8 cellular contexts compared by ENCODE assay signal in the genomic region with DNA sequence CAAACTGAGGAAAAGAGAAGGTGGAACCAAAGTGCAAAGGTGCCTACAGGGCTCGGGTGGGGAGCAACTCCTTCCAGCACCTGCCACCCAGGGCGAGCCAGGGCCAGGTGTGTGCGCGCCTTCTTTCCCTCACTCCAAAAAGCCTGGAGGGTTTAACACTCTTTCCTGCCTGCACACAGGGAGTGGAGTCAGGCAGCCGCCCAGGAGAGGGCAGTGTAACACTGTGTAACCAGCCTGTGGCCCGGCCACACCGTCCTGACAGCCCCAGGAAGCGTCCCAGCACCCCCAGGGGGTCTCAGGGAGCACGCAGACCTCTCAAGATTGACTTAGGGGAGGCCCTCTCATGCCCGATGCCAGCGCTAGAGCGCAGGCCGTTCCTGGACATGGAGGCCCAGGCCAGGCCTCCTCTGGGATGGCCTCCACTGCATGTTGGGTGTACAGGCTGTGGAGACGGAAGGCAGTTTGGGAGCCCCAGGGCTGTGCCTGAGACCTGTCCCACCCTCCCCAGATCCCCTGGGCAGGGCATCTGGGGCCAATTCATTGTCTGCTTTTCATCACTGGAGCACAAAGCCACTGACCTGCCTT. TPM values are rescaled to one million over a fixed set of nuclear protein-coding genes. Genes with fewer than 3 reads are reported as not detected.
DNase-seq lines count a peak whose midpoint lies in the region; ATAC-seq, FAIRE-seq and TF ChIP-seq lines count a peak whose summit lies in the region.

No MANE protein-coding gene starts in this region.

- DNase-seq in AG20443 (ENCODE audit: low spot score) (peak; percentile 69), GM13977 (ENCODE audit: low spot score) (peak; percentile 84), HL-60 (ENCODE audit: low read depth in 1 of 2, low spot score in 1 of 2) (peak in 1 of 2 experiments; percentile 34), NT2/D1 (ENCODE audit: low read depth, low spot score) (peak; percentile 61), bronchial epithelial cell (ENCODE audit: low read depth) (peak; percentile 49), right lobe of liver (peak in 2 of 3 donors; percentile 66 to 71), cerebellum (ENCODE audit: low spot score) (no peak)
- DNase-seq in CD4-positive, alpha-beta memory T cell = no peak

- POLR2A ChIA-PET in CD4-positive, alpha-beta memory T cell (lab: Charles Lee; ENCODE audit: partially characterized antibody) = no interaction called here

- TF ChIP-seq CTCF in GM13977 (IDR thresholded peaks at IDR 0.05; ENCODE audit: extremely low read depth, insufficient read depth, missing control alignments) = peak; percentile 76
- TF ChIP-seq CTCF in HL-60 (IDR thresholded peaks at IDR 0.05; ENCODE audit: insufficient read depth, low read length) = peak; percentile 43
- TF ChIP-seq CTCF in bronchial epithelial cell (IDR thresholded peaks at IDR 0.05; ENCODE audit: insufficient read depth, low read length, severe bottlenecking) = peak; percentile 86
- TF ChIP-seq CTCF in right lobe of liver (IDR thresholded peaks at IDR 0.05) = peak; percentile 66 to 81 (median 76)

- peaks cover 0 to under 1% (median 0%) of the 10 kb centered on the region in 4 donors for H3K4me1 Mint-ChIP-seq in CD4-positive, alpha-beta memory T cell

- H3K9ac ChIP-seq in NT2/D1 (ENCODE audit: insufficient read length, low read depth) = no peak overlapping the region

- H3K36me3 ChIP-seq in NT2/D1 (ENCODE audit: insufficient read depth, insufficient read length, low read length) = peaks cover 54% of the 10 kb centered on the region
- peaks cover 22% of the 10 kb centered on the region for H3K36me3 ChIP-seq in bronchial epithelial cell (ENCODE audit: control insufficient read depth, insufficient read depth, low read length)
- peaks cover 0 to 35% (median 21%) of the 10 kb centered on the region in 4 donors for H3K36me3 ChIP-seq in right lobe of liver
- H3K36me3 ChIP-seq in CD4-positive, alpha-beta memory T cell (ENCODE audit: insufficient read depth, low read length) = peaks cover 14% of the 10 kb centered on the region

- peaks cover 10% of the 10 kb centered on the region in 2 donors for H3K36me3 Mint-ChIP-seq in CD4-positive, alpha-beta memory T cell

- peaks cover 9% of the 10 kb centered on the region for H3K4me1 ChIP-seq in NT2/D1 (ENCODE audit: insufficient read depth, insufficient read length)
- H3K4me1 ChIP-seq in right lobe of liver = peaks cover 0 to under 1% (median 0%) of the 10 kb centered on the region in 4 donors
- H3K4me1 ChIP-seq in CD4-positive, alpha-beta memory T cell (ENCODE audit: insufficient read depth, low read length) = no peaks in the 10 kb centered on the region

- no peaks in the 10 kb centered on the region for H3K9me3 ChIP-seq in NT2/D1 (ENCODE audit: insufficient read depth, low read length)
- H3K9me3 ChIP-seq in right lobe of liver = no peaks in the 10 kb centered on the region
- no peaks in the 10 kb centered on the region for H3K9me3 ChIP-seq in CD4-positive, alpha-beta memory T cell (ENCODE audit: control insufficient read depth in 1 of 2, low read length in 2 of 2)

- H3K27me3 ChIP-seq in HL-60 (ENCODE audit: insufficient read depth, poor library complexity, severe bottlenecking) (no peaks in the 10 kb centered on the region), NT2/D1 (ENCODE audit: insufficient read depth, insufficient read length) (no peaks in the 10 kb centered on the region), bronchial epithelial cell (ENCODE audit: control insufficient read depth, insufficient read depth, low read length) (no peaks in the 10 kb centered on the region), right lobe of liver (no peaks in the 10 kb centered on the region)
- H3K27me3 ChIP-seq in CD4-positive, alpha-beta memory T cell (ENCODE audit: insufficient read depth, low read length) = no peaks in the 10 kb centered on the region

- H3K27ac ChIP-seq in HL-60 (replicated peaks) (no peak overlapping the region), right lobe of liver (peak overlapping the region in 1 of 3 donors; percentile 1)
- no peak overlapping the region for H3K27ac ChIP-seq in CD4-positive, alpha-beta memory T cell (ENCODE audit: low read depth, low read length)

- 18% methylated on average over 4 of the region's 14 CpGs for WGBS in right lobe of liver (ENCODE audit: insufficient coverage, low coverage, low lambda C conversion rate, missing lambda C conversion rate)

- FAIRE-seq in bronchial epithelial cell (lab: Jason Lieb, UNC) = no peak

- H3K27me3 Mint-ChIP-seq in CD4-positive, alpha-beta memory T cell = no peaks in the 10 kb centered on the region

- no peak overlapping the region for H3K4me3 Mint-ChIP-seq in CD4-positive, alpha-beta memory T cell

- no peaks in the 10 kb centered on the region for H3K9me3 Mint-ChIP-seq in CD4-positive, alpha-beta memory T cell

- peak; percentile 81 to 89 (median 84) for ATAC-seq in right lobe of liver

- in situ Hi-C loops in GM13977 (cut with MboI; ENCODE audit: low pct_unique_long_range_greater_than_20kb, low sequenced_read_pairs, unreplicated experiment) = no loop called here

- CTCF ChIA-PET in CD4-positive, alpha-beta memory T cell (lab: Charles Lee; ENCODE audit: partially characterized antibody) = interaction anchor here (1.1 kb wide), 1 partner anchor 127 kb away, joined by 3 read pairs; no protein-coding TSS in a partner anchor

- no peak for TF ChIP-seq POLR2A in right lobe of liver (IDR thresholded peaks at IDR 0.05)

- intact Hi-C loops in right lobe of liver (cut with DNase I) = loop anchor here (5.0 to 10.0 kb wide), 2 partner anchors 107 to 110 kb away; a partner anchor contains a TSS
- intact Hi-C loops in CD4-positive, alpha-beta memory T cell (cut with micrococcal nuclease) = no loop called here

- H3K27ac Mint-ChIP-seq in CD4-positive, alpha-beta memory T cell = no peak overlapping the region

- H3K4me3 ChIP-seq in HL-60 (replicated peaks; ENCODE audit: insufficient read depth, low read length) (no peak overlapping the region), NT2/D1 (ENCODE audit: insufficient read length, low read depth) (no peak overlapping the region), bronchial epithelial cell (ENCODE audit: low read depth, low read length) (no peak overlapping the region), right lobe of liver (no peak overlapping the region)
- H3K4me3 ChIP-seq in CD4-positive, alpha-beta memory T cell (ENCODE audit: low read length in 2 of 2) = no peak overlapping the region

RNA-seq across cellular contexts. Expression of a gene that starts 13.4 kb away (rescaled TPM):
- total RNA-seq in bronchial epithelial cell = 53.7 and 64.0 TPM in 2 replicates
- total RNA-seq in right lobe of liver = 100 to 1,000 TPM in 4 of 6 experiments, 10 to 100 TPM in 2; 34.7 to 160 (median 137) TPM
- total RNA-seq in CD4-positive, alpha-beta memory T cell = 10 to 100 TPM; 73.8 to 80.4 TPM
- polyA plus RNA-seq in CD4-positive, alpha-beta memory T cell = 10 to 100 TPM; 14.6 to 19.0 TPM
- 19.1 TPM for total RNA-seq in cerebellum

RNA-seq across cellular contexts. Expression of a gene that starts 42.9 kb away (rescaled TPM):
- total RNA-seq in bronchial epithelial cell (8.2 and 12.4 TPM in 2 replicates), right lobe of liver (10 to 100 TPM in 5 of 6 experiments, 1 to 10 TPM in 1; 9.4 to 14.9 (median 12.4) TPM), cerebellum (22.8 TPM)
- total RNA-seq in CD4-positive, alpha-beta memory T cell = 100 to 1,000 TPM; 140 to 147 TPM
- polyA plus RNA-seq in CD4-positive, alpha-beta memory T cell = 10 to 100 TPM; 17.3 to 31.7 TPM

Comparison
In these comparisons a context has a peak if more than half of its experiments do, and no peak if none do; other contexts are left out.
1. DNase-seq: peak in AG20443 (single experiment), GM13977 (single experiment), NT2/D1 (single experiment), bronchial epithelial cell (single experiment) and right lobe of liver (2 of 3); none in CD4-positive, alpha-beta memory T cell (0 of 5) and cerebellum (single experiment).
2. Peak in every context shown above with its lines, with median percentiles within 50 percentile points of each other: CTCF ChIP-seq.